8 cellular contexts compared by ENCODE assay signal in the genomic region with DNA sequence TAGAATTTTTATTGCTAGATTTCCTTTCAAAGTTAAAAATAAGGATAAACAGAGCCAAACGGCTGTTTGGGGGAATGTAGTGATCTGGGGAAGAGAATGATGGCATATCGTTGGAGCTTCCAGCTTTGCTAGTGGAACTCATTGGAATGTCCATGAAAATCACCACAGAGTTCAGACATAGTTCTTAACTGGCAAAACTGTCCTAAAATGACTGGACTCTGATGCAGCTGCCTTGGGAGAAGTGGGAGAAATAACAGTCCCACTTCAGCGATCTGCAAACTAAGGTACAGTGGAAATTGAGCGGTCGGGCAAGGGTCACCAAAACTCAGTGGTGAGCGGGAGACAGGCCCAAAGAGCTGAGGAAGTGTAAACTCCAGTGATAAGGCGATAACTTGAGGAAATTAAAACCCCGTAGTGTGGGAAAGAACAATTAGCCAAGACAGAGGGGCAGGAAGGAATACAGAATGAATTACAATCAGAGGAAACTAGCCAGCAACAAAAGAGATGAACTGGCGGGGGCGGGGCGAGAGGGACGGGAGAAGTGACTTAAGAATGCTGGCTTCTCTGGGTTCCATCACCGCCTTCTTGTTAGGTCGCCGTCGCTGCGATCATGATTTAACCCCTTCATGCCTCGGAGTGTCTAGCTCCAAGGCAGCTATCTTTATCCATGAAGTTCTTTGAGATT.
DNase-seq lines count a peak whose midpoint lies in the region; ATAC-seq and TF ChIP-seq lines count a peak whose summit lies in the region.
"Had no signal": no experiment of that assay in that cellular context is flagged by ENCODE, and none has a peak within 500 bp of the region (broad histone marks: within the 10 kb centered on the region; RNA-seq: fewer than 3 reads in every experiment).

No MANE protein-coding gene starts in this region.

- peak overlapping the region; percentile 94 for H3K4ac ChIP-seq in IMR-90 (ENCODE audit: low read depth, low read length)

- H2BK120ac ChIP-seq in IMR-90 (ENCODE audit: low read depth, low read length), result peak overlapping the region; percentile 96

- H3K79me1 ChIP-seq in IMR-90 (ENCODE audit: low read depth in 1 of 2, low read length in 2 of 2), result peaks cover 0 to 7% of the 10 kb centered on the region in 2 experiments; a peak in 1 of 4 replicates

- peak overlapping the region; percentile 97 for H4K91ac ChIP-seq in IMR-90 (ENCODE audit: insufficient read depth, low read depth, low read length)

- peak overlapping the region; percentile 58 for H3K56ac ChIP-seq in IMR-90 (ENCODE audit: extremely low read depth, insufficient read depth, low read length)

- CTCF ChIA-PET in IMR-90 (lab: Yijun Ruan, JAX), result interaction anchor here (0.7 to 2.4 kb wide), 4 partner anchors 9 to 328 kb away, joined by 3 to 15 read pairs (median 4); no protein-coding TSS in a partner anchor

- H2AK9ac ChIP-seq in IMR-90 (replicated peaks; ENCODE audit: low read depth, low read length, poor library complexity), result peak overlapping the region; percentile 16

- H4K20me1 ChIP-seq in IMR-90 (ENCODE audit: insufficient read depth, low read length), result no peaks in the 10 kb centered on the region

- no peaks in the 10 kb centered on the region for H3K9me3 ChIP-seq in IMR-90 (ENCODE audit: control insufficient read depth, insufficient read depth, low read length)
- no peaks in the 10 kb centered on the region for H3K9me3 ChIP-seq in thoracic aorta

- peak overlapping the region; percentile 87 to 96 for H4K8ac ChIP-seq in IMR-90 (ENCODE audit: low read depth in 2 of 2, low read length in 2 of 2)

- 43% methylated on average over 5 of the region's 18 CpGs; no CpG with 5 or more reads in 1 of the 2 experiments for WGBS in IMR-90 (ENCODE audit: extremely low coverage in 2 of 2, insufficient read length in 1 of 2), 2 experiments

- H2AFZ ChIP-seq in IMR-90 (replicated peaks; ENCODE audit: low read length, poor library complexity), result peak overlapping the region; percentile 77

- ATAC-seq in IMR-90 (ENCODE audit: low read depth), result no peak
- ATAC-seq in thoracic aorta (ENCODE audit: insufficient number of reproducible peaks, low FRiP score, low read depth), result no peak
- ATAC-seq in GM21528 (IDR thresholded peaks at IDR 0.05; ENCODE audit: low FRiP score, unreplicated experiment), result no peak
- ATAC-seq in HG02981 (IDR thresholded peaks at IDR 0.05; ENCODE audit: unreplicated experiment), result no peak

- H3K4me2 ChIP-seq in IMR-90 (ENCODE audit: low read depth, low read length), result peak overlapping the region; percentile 33

- H3K18ac ChIP-seq in IMR-90 (ENCODE audit: low read depth, low read length), result peak overlapping the region; percentile 99

- peak overlapping the region; percentile 85 for H2BK20ac ChIP-seq in IMR-90 (ENCODE audit: low read depth, low read length)

- H2AK5ac ChIP-seq in IMR-90 (ENCODE audit: low read depth, low read length), result peak overlapping the region; percentile 77

- DNase-seq in IMR-90 (peak; percentile 41), dedifferentiated amniotic fluid mesenchymal stem cell (ENCODE audit: extremely low spot score) (peak; percentile 43), kidney epithelial cell (ENCODE audit: low read depth) (no peak), thoracic aorta (ENCODE audit: low spot score) (peak; percentile 23), superior temporal gyrus (ENCODE audit: extremely low spot score) (no peak)
- DNase-seq: T-helper 1 cell had no signal

- TF ChIP-seq CTCF in IMR-90 (conservative IDR thresholded peaks at IDR 0.05; ENCODE audit: low read depth, low read length) (no peak), kidney epithelial cell (IDR thresholded peaks at IDR 0.05; ENCODE audit: insufficient read depth, low read length, poor library complexity, severe bottlenecking) (no peak), thoracic aorta (IDR thresholded peaks at IDR 0.05) (no peak)

- no peaks in the 10 kb centered on the region for H3K36me3 ChIP-seq in IMR-90 (ENCODE audit: control insufficient read depth, insufficient read depth, low read length)
- H3K36me3 ChIP-seq in kidney epithelial cell (ENCODE audit: control insufficient read depth, insufficient read depth, low read length), result no peaks in the 10 kb centered on the region
- H3K36me3 ChIP-seq in thoracic aorta, result no peaks in the 10 kb centered on the region

- dilution Hi-C loops in IMR-90 (cut with HindIII; ENCODE audit: low sequenced_read_pairs, unreplicated experiment), result no loop called here

- H3K27me3 ChIP-seq in IMR-90 (ENCODE audit: control insufficient read depth, insufficient read depth, low read length) (no peaks in the 10 kb centered on the region), kidney epithelial cell (ENCODE audit: control insufficient read depth, insufficient read depth, low read length) (no peaks in the 10 kb centered on the region), thoracic aorta (replicated peaks; ENCODE audit: insufficient read depth) (no peaks in the 10 kb centered on the region)

- peak overlapping the region; percentile 98 for H2BK5ac ChIP-seq in IMR-90 (ENCODE audit: low read depth, low read length, poor library complexity, severe bottlenecking)

- POLR2A ChIA-PET in IMR-90 (lab: Charles Lee; ENCODE audit: unreplicated experiment), result no interaction called here

- H3K4me3 ChIP-seq in IMR-90 (ENCODE audit: insufficient read depth, low read depth, low read length), result no peak overlapping the region
- peak overlapping the region; percentile 3 for H3K4me3 ChIP-seq in kidney epithelial cell (ENCODE audit: low read depth, low read length)
- peak overlapping the region; percentile 6 for H3K4me3 ChIP-seq in thoracic aorta

- no peak for TF ChIP-seq POLR2A in IMR-90 (IDR thresholded peaks at IDR 0.05; ENCODE audit: low read depth, low read length)

- H3K14ac ChIP-seq in IMR-90 (replicated peaks; ENCODE audit: low read depth, low read length), result peak overlapping the region; percentile 86

- in situ Hi-C loops in IMR-90 (cut with MboI; ENCODE audit: low sequenced_read_pairs), result loop anchor here (5.0 to 25.0 kb wide), 2 partner anchors 85 to 440 kb away; a partner anchor contains a TSS

- peak overlapping the region; percentile 96 for H2BK15ac ChIP-seq in IMR-90 (ENCODE audit: low read depth, low read length)

- no peak for TF ChIP-seq RAD21 in IMR-90 (IDR thresholded peaks at IDR 0.05; ENCODE audit: low read length)

- H3K4me1 ChIP-seq in IMR-90 (ENCODE audit: control insufficient read depth, insufficient read depth, low read length) (peaks cover 36% of the 10 kb centered on the region), thoracic aorta (ENCODE audit: control insufficient read depth in 1 of 2, low read depth in 2 of 2) (peaks cover 22 to 61% of the 10 kb centered on the region in 2 donors)

- peaks cover 16% of the 10 kb centered on the region for H3K9me1 ChIP-seq in IMR-90 (ENCODE audit: insufficient read depth, low read length)

- no TSS peak for BruUV-seq in IMR-90 (replicated peaks; lab: Mats Ljungman, UMichigan)

- intact Hi-C loops in IMR-90 (cut with micrococcal nuclease), result loop anchor here (2.0 to 5.0 kb wide), 2 partner anchors 140 to 288 kb away; no protein-coding TSS in a partner anchor

- H4K5ac ChIP-seq in IMR-90 (ENCODE audit: low read depth, low read length), result peak overlapping the region; percentile 96

- H3K9ac ChIP-seq in IMR-90 (ENCODE audit: low read depth, low read length), result no peak overlapping the region; the same call in 1 of the 2 replicates

- peak overlapping the region; percentile 88 for H3K23ac ChIP-seq in IMR-90 (ENCODE audit: low read depth, low read length)

- H3K27ac ChIP-seq in IMR-90 (ENCODE audit: insufficient read depth, low read length) (peak overlapping the region; percentile 79), thoracic aorta (peak overlapping the region; percentile 46 to 86)

TF ChIP-seq in IMR-90, 13 proteins besides CTCF, POLR2A, EP300 and RAD21:
- TF ChIP-seq SMC3 (IDR thresholded peaks at IDR 0.05; ENCODE audit: low read depth, low read length), result no peak
- TF ChIP-seq MAZ (IDR thresholded peaks at IDR 0.05; ENCODE audit: borderline replicate concordance, low read depth, low read length), result no peak
- TF ChIP-seq RCOR1 (IDR thresholded peaks at IDR 0.05; ENCODE audit: insufficient replicate concordance, low read length), result no peak
- TF ChIP-seq, protein P1, sequence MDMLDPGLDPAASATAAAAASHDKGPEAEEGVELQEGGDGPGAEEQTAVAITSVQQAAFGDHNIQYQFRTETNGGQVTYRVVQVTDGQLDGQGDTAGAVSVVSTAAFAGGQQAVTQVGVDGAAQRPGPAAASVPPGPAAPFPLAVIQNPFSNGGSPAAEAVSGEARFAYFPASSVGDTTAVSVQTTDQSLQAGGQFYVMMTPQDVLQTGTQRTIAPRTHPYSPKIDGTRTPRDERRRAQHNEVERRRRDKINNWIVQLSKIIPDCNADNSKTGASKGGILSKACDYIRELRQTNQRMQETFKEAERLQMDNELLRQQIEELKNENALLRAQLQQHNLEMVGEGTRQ (IDR thresholded peaks at IDR 0.05; ENCODE audit: low read depth, low read length), result no peak
- no peak for TF ChIP-seq FOS (IDR thresholded peaks at IDR 0.05; ENCODE audit: low read depth, low read length)
- no peak for TF ChIP-seq MXI1 (IDR thresholded peaks at IDR 0.05; ENCODE audit: borderline replicate concordance, low read depth, low read length)
- no peak for TF ChIP-seq CEBPB (IDR thresholded peaks at IDR 0.05; ENCODE audit: low read depth, low read length)
- TF ChIP-seq, protein P2, sequence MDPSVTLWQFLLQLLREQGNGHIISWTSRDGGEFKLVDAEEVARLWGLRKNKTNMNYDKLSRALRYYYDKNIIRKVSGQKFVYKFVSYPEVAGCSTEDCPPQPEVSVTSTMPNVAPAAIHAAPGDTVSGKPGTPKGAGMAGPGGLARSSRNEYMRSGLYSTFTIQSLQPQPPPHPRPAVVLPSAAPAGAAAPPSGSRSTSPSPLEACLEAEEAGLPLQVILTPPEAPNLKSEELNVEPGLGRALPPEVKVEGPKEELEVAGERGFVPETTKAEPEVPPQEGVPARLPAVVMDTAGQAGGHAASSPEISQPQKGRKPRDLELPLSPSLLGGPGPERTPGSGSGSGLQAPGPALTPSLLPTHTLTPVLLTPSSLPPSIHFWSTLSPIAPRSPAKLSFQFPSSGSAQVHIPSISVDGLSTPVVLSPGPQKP (IDR thresholded peaks at IDR 0.05; ENCODE audit: borderline replicate concordance, low read depth, low read length), result no peak
- no peak for TF ChIP-seq CHD1 (IDR thresholded peaks at IDR 0.05; ENCODE audit: low read depth, low read length)
TF ChIP-seq in IMR-90: peak in this region for 0.

Comparison
In these comparisons a context has a peak if more than half of its experiments do, and no peak if none do; other contexts are left out.
1. DNase-seq: peak in IMR-90 (single experiment), dedifferentiated amniotic fluid mesenchymal stem cell (single experiment) and thoracic aorta (single experiment); none in kidney epithelial cell (single experiment) and superior temporal gyrus (single experiment).